1 cellular context compared by ENCODE assay signal in genomic region chr2:27489498-27490397, GRCh38.
TF ChIP-seq lines count a peak whose summit lies in the region.

TSS of gene IFT172 (minus strand) at chr2:27489743. CDS start at chr2:27489653, 90 bp downstream.

TF ChIP-seq in HCT116, 20 proteins besides CTCF, POLR2A, EP300 and RAD21 (continued from another document):
- TF ChIP-seq, protein P1, sequence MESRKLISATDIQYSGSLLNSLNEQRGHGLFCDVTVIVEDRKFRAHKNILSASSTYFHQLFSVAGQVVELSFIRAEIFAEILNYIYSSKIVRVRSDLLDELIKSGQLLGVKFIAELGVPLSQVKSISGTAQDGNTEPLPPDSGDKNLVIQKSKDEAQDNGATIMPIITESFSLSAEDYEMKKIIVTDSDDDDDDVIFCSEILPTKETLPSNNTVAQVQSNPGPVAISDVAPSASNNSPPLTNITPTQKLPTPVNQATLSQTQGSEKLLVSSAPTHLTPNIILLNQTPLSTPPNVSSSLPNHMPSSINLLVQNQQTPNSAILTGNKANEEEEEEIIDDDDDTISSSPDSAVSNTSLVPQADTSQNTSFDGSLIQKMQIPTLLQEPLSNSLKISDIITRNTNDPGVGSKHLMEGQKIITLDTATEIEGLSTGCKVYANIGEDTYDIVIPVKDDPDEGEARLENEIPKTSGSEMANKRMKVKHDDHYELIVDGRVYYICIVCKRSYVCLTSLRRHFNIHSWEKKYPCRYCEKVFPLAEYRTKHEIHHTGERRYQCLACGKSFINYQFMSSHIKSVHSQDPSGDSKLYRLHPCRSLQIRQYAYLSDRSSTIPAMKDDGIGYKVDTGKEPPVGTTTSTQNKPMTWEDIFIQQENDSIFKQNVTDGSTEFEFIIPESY (IDR thresholded peaks at IDR 0.05; ENCODE audit: extremely low read depth, insufficient replicate concordance, low read length), result no peak
- no peak for TF ChIP-seq EZH2phosphoT487 (IDR thresholded peaks at IDR 0.05; ENCODE audit: borderline replicate concordance)
- peak; percentile 87 for TF ChIP-seq TCF7L2 (IDR thresholded peaks at IDR 0.05; ENCODE audit: borderline replicate concordance, extremely low read depth, insufficient read depth, insufficient read length)
- no peak for TF ChIP-seq JUND (IDR thresholded peaks at IDR 0.05)
- no peak for TF ChIP-seq CEBPB (IDR thresholded peaks at IDR 0.05; ENCODE audit: low read depth)
- no peak for TF ChIP-seq REST (IDR thresholded peaks at IDR 0.05; ENCODE audit: low read depth)
- TF ChIP-seq SP1 (IDR thresholded peaks at IDR 0.05; ENCODE audit: low read depth), result peak; percentile 63; the same call in 1 of the 2 replicates
- peak; percentile 21 for TF ChIP-seq YY1 (IDR thresholded peaks at IDR 0.05; ENCODE audit: extremely low read depth, insufficient replicate concordance, low read depth, low read length)
- TF ChIP-seq ZFX (IDR thresholded peaks at IDR 0.05), result no peak
- TF ChIP-seq ZNF274 (IDR thresholded peaks at IDR 0.05; ENCODE audit: low read depth, low read length), result no peak
